Comparison of ENCODE assay signal across 8 cellular contexts in genomic region chr2:98731709-98732349, GRCh38. TPM values are rescaled to one million over a fixed set of nuclear protein-coding genes. Genes with fewer than 3 reads are reported as not detected.
DNase-seq lines count a peak whose midpoint lies in the region; ATAC-seq lines count a peak whose summit lies in the region.

No MANE protein-coding gene starts in this region.

- H3K4me3 Mint-ChIP-seq in T-helper 2 cell treated with Interferon-gamma antibody and Interleukin-4, amounts not matched to agents 5 μg/mL and 100 μg/mL, for 36 hours, result peak overlapping the region; percentile 94
- H3K4me3 Mint-ChIP-seq in activated CD4-positive, alpha-beta memory T cell treated with anti-CD3 and anti-CD28 coated beads, Interleukin-2, amount 10 ng/mL, durations not matched to agents 7 days and 5 days, result peak overlapping the region; percentile 81
- H3K4me3 Mint-ChIP-seq in immature natural killer cell, result peak overlapping the region; percentile 83 to 93 (median 90)

- peak overlapping the region; percentile 76 for H3K27ac ChIP-seq in substantia nigra (ENCODE audit: low read depth, low read length, poor library complexity, severe bottlenecking)

- DNase-seq in T-helper 2 cell treated with Interferon-gamma antibody and Interleukin-4, amounts not matched to agents 5 μg/mL and 100 μg/mL, for 36 hours (ENCODE audit: low spot score), result no peak
- no peak for DNase-seq in T-helper 2 cell
- no peak for DNase-seq in activated CD4-positive, alpha-beta memory T cell treated with anti-CD3 and anti-CD28 coated beads, Interleukin-2, amount 10 ng/mL, durations not matched to agents 7 days and 5 days
- DNase-seq in immature natural killer cell, result no peak
- DNase-seq in substantia nigra (lab: John Stamatoyannopoulos, UW), result no peak
- no peak for DNase-seq in superior temporal gyrus (ENCODE audit: extremely low spot score)
- no peak for DNase-seq in activated effector memory CD4-positive, alpha-beta T cell treated with anti-CD3 and anti-CD28 coated beads, Interleukin-2, amount 50 U/mL, for 16 hours

- CTCF ChIA-PET in activated CD4-positive, alpha-beta memory T cell treated with anti-CD3 and anti-CD28 coated beads, Interleukin-2, amount 10 ng/mL, durations not matched to agents 7 days and 5 days (lab: Charles Lee), result interaction anchor here (1.2 to 3.7 kb wide), 7 partner anchors 10 to 83 kb away, joined by 3 to 21 read pairs (median 6); no protein-coding TSS in a partner anchor

- H3K4me1 Mint-ChIP-seq in T-helper 2 cell treated with Interferon-gamma antibody and Interleukin-4, amounts not matched to agents 5 μg/mL and 100 μg/mL, for 36 hours (ENCODE audit: low read depth), result peaks cover 64% of the 10 kb centered on the region
- H3K4me1 Mint-ChIP-seq in activated CD4-positive, alpha-beta memory T cell treated with anti-CD3 and anti-CD28 coated beads, Interleukin-2, amount 10 ng/mL, durations not matched to agents 7 days and 5 days, result peaks cover 71% of the 10 kb centered on the region
- H3K4me1 Mint-ChIP-seq in immature natural killer cell, result peaks cover 58 to 74% of the 10 kb centered on the region in 2 donors

- no peak for ATAC-seq in HG02623 (IDR thresholded peaks at IDR 0.05; ENCODE audit: unreplicated experiment)

- peak overlapping the region; percentile 92 for H3K27ac Mint-ChIP-seq in T-helper 2 cell treated with Interferon-gamma antibody and Interleukin-4, amounts not matched to agents 5 μg/mL and 100 μg/mL, for 36 hours
- peak overlapping the region; percentile 86 for H3K27ac Mint-ChIP-seq in activated CD4-positive, alpha-beta memory T cell treated with anti-CD3 and anti-CD28 coated beads, Interleukin-2, amount 10 ng/mL, durations not matched to agents 7 days and 5 days
- peak overlapping the region; percentile 71 to 96 (median 91) for H3K27ac Mint-ChIP-seq in immature natural killer cell

- H3K27me3 Mint-ChIP-seq in T-helper 2 cell treated with Interferon-gamma antibody and Interleukin-4, amounts not matched to agents 5 μg/mL and 100 μg/mL, for 36 hours (ENCODE audit: low read depth), result no peaks in the 10 kb centered on the region
- no peaks in the 10 kb centered on the region for H3K27me3 Mint-ChIP-seq in activated CD4-positive, alpha-beta memory T cell treated with anti-CD3 and anti-CD28 coated beads, Interleukin-2, amount 10 ng/mL, durations not matched to agents 7 days and 5 days
- H3K27me3 Mint-ChIP-seq in immature natural killer cell (ENCODE audit: low read depth in 3 of 3), result peaks cover 0 to 15% (median 2%) of the 10 kb centered on the region in 3 donors

- POLR2A ChIA-PET in activated CD4-positive, alpha-beta memory T cell treated with anti-CD3 and anti-CD28 coated beads, Interleukin-2, amount 10 ng/mL, durations not matched to agents 7 days and 5 days (lab: Charles Lee), result interaction anchor here (0.6 to 15.9 kb wide), 16 partner anchors 10 to 423 kb away, joined by 3 to 291 read pairs (median 4); partner anchors contain the start of genes LIPT1 and TSGA10

- H3K9me3 Mint-ChIP-seq in T-helper 2 cell treated with Interferon-gamma antibody and Interleukin-4, amounts not matched to agents 5 μg/mL and 100 μg/mL, for 36 hours, result peaks cover 5% of the 10 kb centered on the region
- H3K9me3 Mint-ChIP-seq in activated CD4-positive, alpha-beta memory T cell treated with anti-CD3 and anti-CD28 coated beads, Interleukin-2, amount 10 ng/mL, durations not matched to agents 7 days and 5 days, result no peaks in the 10 kb centered on the region
- H3K9me3 Mint-ChIP-seq in immature natural killer cell, result no peaks in the 10 kb centered on the region

- H3K36me3 Mint-ChIP-seq in T-helper 2 cell treated with Interferon-gamma antibody and Interleukin-4, amounts not matched to agents 5 μg/mL and 100 μg/mL, for 36 hours (ENCODE audit: low read depth), result peaks cover 21% of the 10 kb centered on the region
- peaks cover 9% of the 10 kb centered on the region for H3K36me3 Mint-ChIP-seq in activated CD4-positive, alpha-beta memory T cell treated with anti-CD3 and anti-CD28 coated beads, Interleukin-2, amount 10 ng/mL, durations not matched to agents 7 days and 5 days (ENCODE audit: low read depth)
- H3K36me3 Mint-ChIP-seq in immature natural killer cell, result no peaks in the 10 kb centered on the region

RNA-seq across cellular contexts. Expression of gene MGAT4A, which starts 0.9 kb away (rescaled TPM):
- 10 to 100 TPM; 69.8 to 80.6 TPM for total RNA-seq in activated CD4-positive, alpha-beta memory T cell treated with anti-CD3 and anti-CD28 coated beads, Interleukin-2, amount 10 ng/mL, durations not matched to agents 7 days and 5 days
- 100 to 1,000 TPM; 113 to 155 (median 128) TPM for polyA plus RNA-seq in immature natural killer cell
